In genomic region chr12:96516472-96517417, GRCh38 we compare ENCODE assay signal across 1 cellular context.
TF ChIP-seq lines count a peak whose summit lies in the region.

No MANE protein-coding gene starts in this region.

TF ChIP-seq in GM23338, 12 proteins besides CTCF, POLR2A, EP300 and RAD21 (continued from another document):
- TF ChIP-seq ZNF462 (CRISPR knock-in tag; IDR thresholded peaks at IDR 0.05) (no peak), CREB1 (CRISPR knock-in tag; IDR thresholded peaks at IDR 0.05; ENCODE audit: low read depth) (no peak), ZNF114 (CRISPR knock-in tag; IDR thresholded peaks at IDR 0.05) (no peak), ZNF331 (CRISPR knock-in tag; IDR thresholded peaks at IDR 0.05; ENCODE audit: low read depth) (no peak), EZH2phosphoT487 (IDR thresholded peaks at IDR 0.05; ENCODE audit: unreplicated experiment) (no peak), EZH2 (IDR thresholded peaks at IDR 0.05; ENCODE audit: low read depth, unreplicated experiment) (no peak)
